In genomic region chr5:151020304-151021031, GRCh38 we compare ENCODE assay signal across 8 cellular contexts. TPM values are rescaled to one million over a fixed set of nuclear protein-coding genes. Genes with fewer than 3 reads are reported as not detected.
DNase-seq lines count a peak whose midpoint lies in the region; ATAC-seq and TF ChIP-seq lines count a peak whose summit lies in the region.

A gene with protein sequence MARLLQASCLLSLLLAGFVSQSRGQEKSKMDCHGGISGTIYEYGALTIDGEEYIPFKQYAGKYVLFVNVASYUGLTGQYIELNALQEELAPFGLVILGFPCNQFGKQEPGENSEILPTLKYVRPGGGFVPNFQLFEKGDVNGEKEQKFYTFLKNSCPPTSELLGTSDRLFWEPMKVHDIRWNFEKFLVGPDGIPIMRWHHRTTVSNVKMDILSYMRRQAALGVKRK (plus strand): TSS chr5:151020591. CDS start chr5:151020655, 64 bp downstream.

- TF ChIP-seq CTCF in Caco-2 (IDR thresholded peaks at IDR 0.05; ENCODE audit: insufficient read depth in 1 of 2, low read depth in 1 of 2, low read length in 1 of 2, severe bottlenecking in 1 of 2, unreplicated experiment in 1 of 2) (no peak), endothelial cell (IDR thresholded peaks at IDR 0.05; ENCODE audit: unreplicated experiment) (no peak), OCI-LY7 (conservative IDR thresholded peaks at IDR 0.05; ENCODE audit: low read length) (no peak)

- H3K4me3 Mint-ChIP-seq in Caco-2 (ENCODE audit: unreplicated experiment), result peak within 1 kb of the TSS; percentile 81
- peak within 1 kb of the TSS; percentile 36 to 91 (median 78) for H3K4me3 Mint-ChIP-seq in IgD-negative memory B cell
- peak within 1 kb of the TSS; percentile 88 for H3K4me3 Mint-ChIP-seq in endothelial cell (ENCODE audit: unreplicated experiment)
- H3K4me3 Mint-ChIP-seq in memory B cell, result peak within 1 kb of the TSS; percentile 71
- H3K4me3 Mint-ChIP-seq in stimulated activated naive B cell treated with anti-CD40 and anti-IgM and Interleukin-4, amounts not matched to agents 10 μg/mL and 1 μg/mL and 100 μg/mL, for 72 hours, result peak within 1 kb of the TSS; percentile 78 to 80

- intact Hi-C loops in Caco-2 (cut with micrococcal nuclease; ENCODE audit: unreplicated experiment) (loop anchor here (2.0 kb wide), 1 partner anchor 16 kb away; no protein-coding TSS in a partner anchor), OCI-LY7 (cut with micrococcal nuclease; ENCODE audit: unreplicated experiment) (no loop called here)

- BruUV-seq in Caco-2 (replicated peaks; lab: Mats Ljungman, UMichigan), result TSS peak; percentile 43
- BruUV-seq in OCI-LY7 (replicated peaks; lab: Mats Ljungman, UMichigan), result no TSS peak

- CTCF ChIA-PET in Caco-2 (lab: Charles Lee), result interaction anchor here (0.7 to 1.3 kb wide), 6 partner anchors 18 to 144 kb away, joined by 3 to 7 read pairs (median 3); no protein-coding TSS in a partner anchor
- CTCF ChIA-PET in OCI-LY7 (lab: Charles Lee; ENCODE audit: unreplicated experiment), result no interaction called here

- no peaks in the 10 kb centered on the region for H3K9me3 ChIP-seq in Caco-2
- H3K9me3 ChIP-seq in OCI-LY7 (ENCODE audit: low read length), result no peaks in the 10 kb centered on the region

- H3K4me1 ChIP-seq in Caco-2, result peaks cover 17% of the 10 kb centered on the region
- no peaks in the 10 kb centered on the region for H3K4me1 ChIP-seq in OCI-LY7 (ENCODE audit: insufficient read depth, low read length, poor library complexity, severe bottlenecking)

- DNase-seq in Caco-2 (peak; percentile 96 to 97), endothelial cell (ENCODE audit: low spot score) (peak; percentile 79), memory B cell (ENCODE audit: low spot score in 2 of 2) (peak; percentile 16 to 40), OCI-LY7 (ENCODE audit: low spot score) (no peak)
- DNase-seq in activated CD4-positive, alpha-beta T cell treated with anti-CD3 and anti-CD28 coated beads, Interleukin-2, amount 50 U/mL, for 48 hours, result peak; percentile 31 to 42
- DNase-seq in stimulated activated naive B cell treated with anti-CD40 and anti-IgM and Interleukin-4, amounts not matched to agents 10 μg/mL and 1 μg/mL and 100 μg/mL, for 72 hours, result peak; percentile 53

- H4K20me1 ChIP-seq in OCI-LY7 (ENCODE audit: insufficient read depth, low read length), result no peaks in the 10 kb centered on the region

- H3K4me2 ChIP-seq in OCI-LY7 (ENCODE audit: low read length), result no peak within 1 kb of the TSS

- H3K9me2 ChIP-seq in OCI-LY7 (ENCODE audit: insufficient read depth, low read length), result no peaks in the 10 kb centered on the region

- peak within 1 kb of the TSS; percentile 57 for H3K27ac Mint-ChIP-seq in Caco-2 (ENCODE audit: unreplicated experiment)
- H3K27ac Mint-ChIP-seq in IgD-negative memory B cell, result peak within 1 kb of the TSS in 1 of 3 donors; percentile 71
- no peak within 1 kb of the TSS for H3K27ac Mint-ChIP-seq in endothelial cell (ENCODE audit: unreplicated experiment)
- H3K27ac Mint-ChIP-seq in memory B cell, result no peak within 1 kb of the TSS
- peak within 1 kb of the TSS; percentile 92 for H3K27ac Mint-ChIP-seq in stimulated activated naive B cell treated with anti-CD40 and anti-IgM and Interleukin-4, amounts not matched to agents 10 μg/mL and 1 μg/mL and 100 μg/mL, for 72 hours

- peak within 1 kb of the TSS; percentile 79 for H3K4me3 ChIP-seq in Caco-2 (ENCODE audit: low read depth, low read length)
- H3K4me3 ChIP-seq in OCI-LY7 (ENCODE audit: low read depth, low read length, poor library complexity, severe bottlenecking), result no peak within 1 kb of the TSS

- peaks cover 13% of the 10 kb centered on the region for H3K4me1 Mint-ChIP-seq in Caco-2 (ENCODE audit: low read depth, unreplicated experiment)
- peaks cover 5 to 16% (median 15%) of the 10 kb centered on the region in 3 donors for H3K4me1 Mint-ChIP-seq in IgD-negative memory B cell
- H3K4me1 Mint-ChIP-seq in endothelial cell (ENCODE audit: unreplicated experiment), result peaks cover 4% of the 10 kb centered on the region
- H3K4me1 Mint-ChIP-seq in memory B cell, result peaks cover 11% of the 10 kb centered on the region
- peaks cover 36 to 55% of the 10 kb centered on the region in 2 donors for H3K4me1 Mint-ChIP-seq in stimulated activated naive B cell treated with anti-CD40 and anti-IgM and Interleukin-4, amounts not matched to agents 10 μg/mL and 1 μg/mL and 100 μg/mL, for 72 hours

- 0 out of 2 replicates have a peak, but pooled peaks cover 1% of the 10 kb centered on the region for H3K36me3 ChIP-seq in Caco-2 (ENCODE audit: control insufficient read depth, insufficient read depth, low read length)
- H3K36me3 ChIP-seq in OCI-LY7 (ENCODE audit: insufficient read depth, low read length), result no peaks in the 10 kb centered on the region

- POLR2A ChIA-PET in Caco-2 (lab: Charles Lee), result interaction anchor here (0.6 to 1.2 kb wide), 4 partner anchors 15 to 232 kb away, joined by 3 to 4 read pairs (median 3); partner anchors contain the start of gene GM2A
- POLR2A ChIA-PET in OCI-LY7 (lab: Charles Lee), result no interaction called here

- no peak within 1 kb of the TSS for H2AFZ ChIP-seq in OCI-LY7 (ENCODE audit: low read length)

- H3K36me3 Mint-ChIP-seq in Caco-2 (ENCODE audit: insufficient read depth, unreplicated experiment), result peaks cover 21% of the 10 kb centered on the region
- H3K36me3 Mint-ChIP-seq in IgD-negative memory B cell, result peaks cover 2% of the 10 kb centered on the region
- no peaks in the 10 kb centered on the region for H3K36me3 Mint-ChIP-seq in endothelial cell (ENCODE audit: low read depth, unreplicated experiment)
- peaks cover 5% of the 10 kb centered on the region for H3K36me3 Mint-ChIP-seq in memory B cell
- H3K36me3 Mint-ChIP-seq in stimulated activated naive B cell treated with anti-CD40 and anti-IgM and Interleukin-4, amounts not matched to agents 10 μg/mL and 1 μg/mL and 100 μg/mL, for 72 hours, result peaks cover 24 to 36% of the 10 kb centered on the region in 2 donors

- no peaks in the 10 kb centered on the region for H3K9me3 Mint-ChIP-seq in Caco-2 (ENCODE audit: unreplicated experiment)
- no peaks in the 10 kb centered on the region for H3K9me3 Mint-ChIP-seq in IgD-negative memory B cell
- H3K9me3 Mint-ChIP-seq in endothelial cell (ENCODE audit: unreplicated experiment), result no peaks in the 10 kb centered on the region
- no peaks in the 10 kb centered on the region for H3K9me3 Mint-ChIP-seq in memory B cell
- H3K9me3 Mint-ChIP-seq in stimulated activated naive B cell treated with anti-CD40 and anti-IgM and Interleukin-4, amounts not matched to agents 10 μg/mL and 1 μg/mL and 100 μg/mL, for 72 hours, result no peaks in the 10 kb centered on the region

- no peaks in the 10 kb centered on the region for H3K79me2 ChIP-seq in OCI-LY7 (ENCODE audit: insufficient read depth, low read depth, low read length)

- H3K27me3 Mint-ChIP-seq in Caco-2 (ENCODE audit: insufficient read depth, unreplicated experiment) (no peaks in the 10 kb centered on the region), IgD-negative memory B cell (no peaks in the 10 kb centered on the region), endothelial cell (ENCODE audit: unreplicated experiment) (peaks cover 7% of the 10 kb centered on the region), memory B cell (no peaks in the 10 kb centered on the region)
- H3K27me3 Mint-ChIP-seq in stimulated activated naive B cell treated with anti-CD40 and anti-IgM and Interleukin-4, amounts not matched to agents 10 μg/mL and 1 μg/mL and 100 μg/mL, for 72 hours, result no peaks in the 10 kb centered on the region

- no peaks in the 10 kb centered on the region for H3K27me3 ChIP-seq in Caco-2 (replicated peaks; ENCODE audit: control insufficient read depth, insufficient read depth, low read length)

- no peak within 1 kb of the TSS for H3K27ac ChIP-seq in OCI-LY7 (ENCODE audit: low read depth, low read length, poor library complexity, severe bottlenecking)

- ATAC-seq in GM21367 (IDR thresholded peaks at IDR 0.05; ENCODE audit: unreplicated experiment), result peak; percentile 78
- ATAC-seq in memory B cell (ENCODE audit: low read depth), result peak; percentile 84
- peak; percentile 71 to 76 for ATAC-seq in stimulated activated naive B cell treated with anti-CD40 and anti-IgM and Interleukin-4, amounts not matched to agents 10 μg/mL and 1 μg/mL and 100 μg/mL, for 72 hours (replicated peaks)

RNA-seq across cellular contexts. Expression of the gene that starts here (rescaled TPM):
- total RNA-seq in Caco-2 (2022), result 80.6 and 86.6 TPM in 2 replicates
- polyA plus RNA-seq in IgD-negative memory B cell, result 2.8 TPM
- 32.5 TPM for total RNA-seq in endothelial cell (ENCODE audit: unreplicated experiment)
- not detected in 2 replicates for total RNA-seq in OCI-LY7 (2014; rRNA removed; shearing (Covaris generic))
- total RNA-seq in OCI-LY7 (2022), result not detected in 2 replicates

Comparison
In these comparisons a context has a peak if more than half of its experiments do, and no peak if none do; other contexts are left out.
1. RNA of the gene that starts here (total RNA-seq): 80.6 to 86.6 TPM in Caco-2 and 32.5 TPM in endothelial cell (single experiment); not detected in OCI-LY7; every median in the first group is over 10 times any median in the second.
2. H3K27ac Mint-ChIP-seq: peak in Caco-2 (single experiment) and stimulated activated naive B cell treated with anti-CD40 and anti-IgM and Interleukin-4, amounts not matched to agents 10 μg/mL and 1 μg/mL and 100 μg/mL, for 72 hours (single experiment); none in endothelial cell (single experiment) and memory B cell (single experiment).
3. Peak in every context shown above with its lines, with median percentiles within 50 percentile points of each other: H3K4me3 Mint-ChIP-seq and ATAC-seq.